In the genomic region with DNA sequence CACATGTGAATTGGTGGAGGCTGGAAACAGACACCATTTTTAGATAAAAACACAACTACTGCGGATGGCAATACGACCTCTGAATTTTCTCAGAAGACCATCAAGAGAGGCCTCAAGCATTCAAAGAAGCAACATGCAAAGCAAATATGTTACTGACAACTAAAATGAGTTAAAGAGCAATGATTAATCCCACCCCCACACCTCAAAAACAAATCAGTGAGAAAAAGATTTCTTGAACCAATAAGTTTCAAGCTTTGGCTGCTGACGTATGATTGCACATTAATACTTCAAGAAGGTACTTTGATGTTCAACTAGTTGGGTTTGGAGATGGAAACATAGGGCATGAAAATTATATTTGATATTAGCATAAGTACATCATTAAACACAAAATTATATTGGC, we compare ENCODE assay signal across 9 cellular contexts. TPM values are rescaled to one million over a fixed set of nuclear protein-coding genes. Genes with fewer than 3 reads are reported as not detected.
DNase-seq lines count a peak whose midpoint lies in the region; ATAC-seq and TF ChIP-seq lines count a peak whose summit lies in the region.
"Had no signal": no experiment of that assay in that cellular context is flagged by ENCODE, and none has a peak within 500 bp of the region (broad histone marks: within the 10 kb centered on the region; RNA-seq: fewer than 3 reads in every experiment).

No MANE protein-coding gene starts in this region.

- TF ChIP-seq CTCF in GM06990 (IDR thresholded peaks at IDR 0.05; ENCODE audit: insufficient read depth, low read length, poor library complexity, severe bottlenecking) = no peak
- no peak for TF ChIP-seq CTCF in fibroblast of lung (conservative IDR thresholded peaks at IDR 0.05 in 1 of 2, IDR thresholded peaks at IDR 0.05 in 1 of 2; ENCODE audit: low read depth in 1 of 2, low read length in 2 of 2)
- no peak for TF ChIP-seq CTCF in retinal pigment epithelial cell (conservative IDR thresholded peaks at IDR 0.05; ENCODE audit: low read depth, low read length)
- TF ChIP-seq CTCF in GM13977 (IDR thresholded peaks at IDR 0.05; ENCODE audit: extremely low read depth, insufficient read depth, missing control alignments) = no peak

- no peak for DNase-seq in GM06990 (ENCODE audit: extremely low read depth, insufficient read length)
- peak; percentile 4 for DNase-seq in RPMI8226
- peak; percentile 19 to 28 for DNase-seq in fibroblast of lung (ENCODE audit: low read depth in 2 of 2)
- no peak for DNase-seq in retinal pigment epithelial cell (ENCODE audit: low read depth)
- no peak for DNase-seq in GM13977 (ENCODE audit: low spot score)
- DNase-seq in NCI-H1436 (lab: John Stamatoyannopoulos, UW) = no peak
- no peak for DNase-seq in putamen (ENCODE audit: low spot score)

- H3K9me3 ChIP-seq in fibroblast of lung (ENCODE audit: control insufficient read depth, insufficient read depth, low read depth, low read length) = no peaks in the 10 kb centered on the region

- H4K20me1 ChIP-seq in fibroblast of lung (ENCODE audit: control insufficient read depth, extremely low read depth, insufficient read depth, low read length) = no peaks in the 10 kb centered on the region

- H3K9ac ChIP-seq in fibroblast of lung (ENCODE audit: insufficient read depth, low read length) = peak overlapping the region; percentile 79

- peak overlapping the region; percentile 38 for H3K4me2 ChIP-seq in fibroblast of lung (ENCODE audit: extremely low read depth, insufficient read depth, low read length)

- in situ Hi-C loops in GM13977 (cut with MboI; ENCODE audit: low pct_unique_long_range_greater_than_20kb, low sequenced_read_pairs, unreplicated experiment) = no loop called here

- peaks cover 36% of the 10 kb centered on the region for H3K79me2 ChIP-seq in fibroblast of lung (ENCODE audit: control insufficient read depth, insufficient read depth, low read length)

- H3K4me1 ChIP-seq in fibroblast of lung (ENCODE audit: control insufficient read depth, extremely low read depth, insufficient read depth, low read length) = no peaks in the 10 kb centered on the region

- H3K27me3 ChIP-seq in GM06990 (replicated peaks; ENCODE audit: control insufficient read depth, insufficient read depth, low read length) (no peaks in the 10 kb centered on the region), fibroblast of lung (ENCODE audit: control insufficient read depth, insufficient read depth, low read length) (no peaks in the 10 kb centered on the region)

- peak overlapping the region; percentile 2 for H2AFZ ChIP-seq in fibroblast of lung (ENCODE audit: low read length)

- H3K36me3 ChIP-seq in GM06990 (ENCODE audit: control insufficient read depth, insufficient read depth, low read length) = no peaks in the 10 kb centered on the region
- H3K36me3 ChIP-seq in fibroblast of lung (ENCODE audit: control insufficient read depth, insufficient read depth, low read length) = no peaks in the 10 kb centered on the region

- no peak for ATAC-seq in HG03469 (IDR thresholded peaks at IDR 0.05; ENCODE audit: unreplicated experiment)

- peak overlapping the region; percentile 89 for H3K27ac ChIP-seq in fibroblast of lung (ENCODE audit: insufficient read depth, low read length)

- H3K4me3 ChIP-seq in GM06990 (replicated peaks; ENCODE audit: low read depth, low read length) (peak overlapping the region; percentile 99), fibroblast of lung (replicated peaks in 1 of 4; ENCODE audit: control extremely low read depth in 1 of 4, insufficient read depth in 1 of 4, low read depth in 3 of 4, low read length in 4 of 4) (peak overlapping the region; percentile 41 to 98 (median 87)), retinal pigment epithelial cell (ENCODE audit: low read length) (peak overlapping the region; percentile 98)

RNA-seq across cellular contexts. Expression of a gene that starts 1.0 kb away (rescaled TPM):
- 16.7 and 20.8 TPM in 2 replicates for total RNA-seq in fibroblast of lung
- 22.5 and 28.0 TPM in 2 replicates for polyA plus RNA-seq in fibroblast of lung
- 18.5 and 19.4 TPM in 2 replicates for polyA plus RNA-seq in fibroblast of lung (2012)
- polyA minus RNA-seq in fibroblast of lung (ENCODE audit: low replicate concordance) = 6.0 and 7.1 TPM in 2 replicates

RNA-seq across cellular contexts. Expression of a gene that starts 1.1 kb away (rescaled TPM):
- 4.6 and 5.3 TPM in 2 replicates for total RNA-seq in fibroblast of lung
- 7.3 and 12.0 TPM in 2 replicates for polyA plus RNA-seq in fibroblast of lung
- polyA plus RNA-seq in fibroblast of lung (2012) = 4.5 and 7.6 TPM in 2 replicates
- polyA minus RNA-seq in fibroblast of lung (ENCODE audit: low replicate concordance) = not detected in 2 replicates

RNA-seq across cellular contexts. Expression of a gene that starts 37.7 kb away (rescaled TPM):
- not detected in 2 replicates for total RNA-seq in fibroblast of lung
- not detected in 2 replicates for polyA plus RNA-seq in fibroblast of lung
- polyA plus RNA-seq in fibroblast of lung (2012) = not detected in 2 replicates
- not detected in 2 replicates for polyA minus RNA-seq in fibroblast of lung (ENCODE audit: low replicate concordance)
- total RNA-seq: HT1080 had no signal

Comparison
In these comparisons a context has a peak if more than half of its experiments do, and no peak if none do; other contexts are left out.
1. DNase-seq: peak in RPMI8226 (single experiment) and fibroblast of lung (2 of 2); none in GM06990 (single experiment), retinal pigment epithelial cell (single experiment), GM13977 (single experiment), NCI-H1436 (single experiment) and putamen (single experiment).
2. Peak in every context shown above with its lines, with median percentiles within 50 percentile points of each other: H3K4me3 ChIP-seq.